ENCODE assay signal across 8 cellular contexts in genomic region chr19:18153555-18154134, GRCh38. TPM values are rescaled to one million over a fixed set of nuclear protein-coding genes. Genes with fewer than 3 reads are reported as not detected.
DNase-seq lines count a peak whose midpoint lies in the region; ATAC-seq and TF ChIP-seq lines count a peak whose summit lies in the region.

No MANE protein-coding gene starts in this region.

- peaks cover 30% of the 10 kb centered on the region for H3K4me1 Mint-ChIP-seq in activated naive CD4-positive, alpha-beta T cell treated with anti-CD3 and anti-CD28 coated beads, Interleukin-2, amount 10 ng/mL, durations not matched to agents 7 days and 5 days
- H3K4me1 Mint-ChIP-seq in immature natural killer cell, result peaks cover 48 to 53% of the 10 kb centered on the region in 2 donors

- H3K27ac ChIP-seq in C4-2B (peak overlapping the region; percentile 83), HUES48 (ENCODE audit: low read depth, low read length) (peak overlapping the region; percentile 44)

- CTCF ChIA-PET in activated naive CD4-positive, alpha-beta T cell treated with anti-CD3 and anti-CD28 coated beads, Interleukin-2, amount 10 ng/mL, durations not matched to agents 7 days and 5 days (lab: Charles Lee), result interaction anchor here (1.5 to 1.7 kb wide), 2 partner anchors 40 to 146 kb away, joined by 4 read pairs; no protein-coding TSS in a partner anchor
- CTCF ChIA-PET in HEK293T (lab: Yijun Ruan, JAX), result interaction anchor here (0.6 kb wide), 1 partner anchor 14 kb away, joined by 3 read pairs; no protein-coding TSS in a partner anchor

- no peak for ATAC-seq in GM21717 (IDR thresholded peaks at IDR 0.05; ENCODE audit: unreplicated experiment)

- H3K9me3 ChIP-seq in HUES48 (ENCODE audit: control insufficient read depth, insufficient read depth, low read length), result no peaks in the 10 kb centered on the region

- H3K4me3 Mint-ChIP-seq in activated naive CD4-positive, alpha-beta T cell treated with anti-CD3 and anti-CD28 coated beads, Interleukin-2, amount 10 ng/mL, durations not matched to agents 7 days and 5 days, result peak overlapping the region; percentile 80
- peak overlapping the region; percentile 84 to 96 (median 90) for H3K4me3 Mint-ChIP-seq in immature natural killer cell

- peaks cover 9% of the 10 kb centered on the region for H3K36me3 Mint-ChIP-seq in activated naive CD4-positive, alpha-beta T cell treated with anti-CD3 and anti-CD28 coated beads, Interleukin-2, amount 10 ng/mL, durations not matched to agents 7 days and 5 days
- H3K36me3 Mint-ChIP-seq in immature natural killer cell, result peaks cover 0 to 10% (median 3%) of the 10 kb centered on the region in 3 donors

- peak overlapping the region; percentile 82 for H3K27ac Mint-ChIP-seq in activated naive CD4-positive, alpha-beta T cell treated with anti-CD3 and anti-CD28 coated beads, Interleukin-2, amount 10 ng/mL, durations not matched to agents 7 days and 5 days
- H3K27ac Mint-ChIP-seq in immature natural killer cell, result peak overlapping the region; percentile 69 to 89 (median 80)

- H3K4me1 ChIP-seq in HUES48 (ENCODE audit: control insufficient read depth, insufficient read depth, low read length), result peaks cover 10% of the 10 kb centered on the region; the same call in 1 of the 2 replicates

- H3K9ac ChIP-seq in HUES48 (ENCODE audit: low read depth, low read length), result peak overlapping the region; percentile 82

- peak overlapping the region; percentile 85 for H3K4me3 ChIP-seq in HUES48 (ENCODE audit: low read depth, low read length)

- no peaks in the 10 kb centered on the region for H3K27me3 ChIP-seq in HUES48 (ENCODE audit: control insufficient read depth, insufficient read depth, low read length)

- no peaks in the 10 kb centered on the region for H3K27me3 Mint-ChIP-seq in activated naive CD4-positive, alpha-beta T cell treated with anti-CD3 and anti-CD28 coated beads, Interleukin-2, amount 10 ng/mL, durations not matched to agents 7 days and 5 days
- peaks cover 16 to 25% (median 19%) of the 10 kb centered on the region in 3 donors for H3K27me3 Mint-ChIP-seq in immature natural killer cell (ENCODE audit: low read depth in 3 of 3)

- DNase-seq in activated naive CD4-positive, alpha-beta T cell treated with anti-CD3 and anti-CD28 coated beads, Interleukin-2, amount 10 ng/mL, durations not matched to agents 7 days and 5 days, result peak; percentile 64
- DNase-seq in immature natural killer cell (no peak), NCI-H1694 (lab: John Stamatoyannopoulos, UW) (no peak), HEK293T (ENCODE audit: extremely low spot score) (no peak)
- peak; percentile 13 to 23 for DNase-seq in stimulated activated CD4-positive, alpha-beta T cell treated with anti-CD3 and anti-CD28 coated beads, Interleukin-4, amount 100 ng/mL, for 4 hours

- peaks cover 13% of the 10 kb centered on the region for H3K36me3 ChIP-seq in HUES48 (ENCODE audit: control insufficient read depth, insufficient read depth, low read length)

- TF ChIP-seq CTCF in C4-2B (conservative IDR thresholded peaks at IDR 0.05), result no peak

- no peaks in the 10 kb centered on the region for H3K9me3 Mint-ChIP-seq in activated naive CD4-positive, alpha-beta T cell treated with anti-CD3 and anti-CD28 coated beads, Interleukin-2, amount 10 ng/mL, durations not matched to agents 7 days and 5 days
- H3K9me3 Mint-ChIP-seq in immature natural killer cell, result no peaks in the 10 kb centered on the region

- POLR2A ChIA-PET in HEK293T (lab: Yijun Ruan, JAX), result no interaction called here

TF ChIP-seq in HEK293T, 16 proteins besides CTCF, POLR2A, EP300 and RAD21:
- no peak for TF ChIP-seq TARDBP (IDR thresholded peaks at IDR 0.05)
- no peak for TF ChIP-seq FOXM1 (IDR thresholded peaks at IDR 0.05; ENCODE audit: borderline replicate concordance)

RNA-seq across cellular contexts. Expression of gene PIK3R2, which starts 0.7 kb away (rescaled TPM):
- 1 to 10 TPM; 1.7 to 4.7 (median 3.5) TPM for polyA plus RNA-seq in immature natural killer cell

RNA-seq across cellular contexts. Expression of gene IFI30, which starts 20.0 kb away (rescaled TPM):
- 100 to 1,000 TPM in 1 of 3 donors, 10 to 100 TPM in 2; 49.0 to 184 (median 83.1) TPM for polyA plus RNA-seq in immature natural killer cell

RNA-seq across cellular contexts. Expression of gene MPV17L2, which starts 39.4 kb away (rescaled TPM):
- 10 to 100 TPM; 12.2 to 17.7 (median 15.4) TPM for polyA plus RNA-seq in immature natural killer cell

RNA-seq across cellular contexts. Expression of gene RAB3A, which starts 50.2 kb away (rescaled TPM):
- polyA plus RNA-seq in immature natural killer cell, result 1 to 10 TPM in 2 of 3 donors, under 1 TPM in 1; 0.77 to 1.1 (median 1.1) TPM

RNA-seq across cellular contexts. Expression of gene MAST3, which starts 56.1 kb away (rescaled TPM):
- 10 to 100 TPM in 2 of 3 donors, 1 to 10 TPM in 1; 7.3 to 39.1 (median 12.6) TPM for polyA plus RNA-seq in immature natural killer cell

Comparison
In these comparisons a context has a peak if more than half of its experiments do, and no peak if none do; other contexts are left out.
1. DNase-seq: peak in activated naive CD4-positive, alpha-beta T cell treated with anti-CD3 and anti-CD28 coated beads, Interleukin-2, amount 10 ng/mL, durations not matched to agents 7 days and 5 days (single experiment) and stimulated activated CD4-positive, alpha-beta T cell treated with anti-CD3 and anti-CD28 coated beads, Interleukin-4, amount 100 ng/mL, for 4 hours (2 of 2); none in immature natural killer cell (0 of 3), NCI-H1694 (single experiment) and HEK293T (single experiment).